In the genomic region with DNA sequence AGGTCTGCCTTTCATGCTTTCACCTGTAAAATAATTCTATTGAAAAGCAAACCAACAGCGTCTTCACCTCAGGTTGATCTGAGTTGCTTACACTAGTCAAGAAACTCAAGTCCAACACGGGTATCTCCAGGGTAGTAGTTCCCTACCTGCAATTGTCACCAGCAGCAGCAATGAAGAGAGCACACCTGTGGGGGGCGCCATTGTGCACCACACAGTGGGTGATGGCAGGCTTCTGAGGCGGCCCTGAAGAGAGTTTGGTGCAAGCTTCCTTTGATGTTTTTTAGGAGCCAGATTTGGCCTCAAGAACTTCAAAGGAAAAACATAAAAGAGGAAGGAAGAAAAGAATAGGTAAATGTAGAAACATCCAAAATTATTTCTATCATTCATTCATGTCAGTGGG, we compare ENCODE assay signal across 1 cellular context.
TF ChIP-seq lines count a peak whose summit lies in the region.

No MANE protein-coding gene starts in this region.

TF ChIP-seq in SK-N-SH treated with all-trans-retinoic acid at 6 μM for 48 hours, 23 proteins besides CTCF, POLR2A, EP300 and RAD21:
- TF ChIP-seq, protein P1, sequence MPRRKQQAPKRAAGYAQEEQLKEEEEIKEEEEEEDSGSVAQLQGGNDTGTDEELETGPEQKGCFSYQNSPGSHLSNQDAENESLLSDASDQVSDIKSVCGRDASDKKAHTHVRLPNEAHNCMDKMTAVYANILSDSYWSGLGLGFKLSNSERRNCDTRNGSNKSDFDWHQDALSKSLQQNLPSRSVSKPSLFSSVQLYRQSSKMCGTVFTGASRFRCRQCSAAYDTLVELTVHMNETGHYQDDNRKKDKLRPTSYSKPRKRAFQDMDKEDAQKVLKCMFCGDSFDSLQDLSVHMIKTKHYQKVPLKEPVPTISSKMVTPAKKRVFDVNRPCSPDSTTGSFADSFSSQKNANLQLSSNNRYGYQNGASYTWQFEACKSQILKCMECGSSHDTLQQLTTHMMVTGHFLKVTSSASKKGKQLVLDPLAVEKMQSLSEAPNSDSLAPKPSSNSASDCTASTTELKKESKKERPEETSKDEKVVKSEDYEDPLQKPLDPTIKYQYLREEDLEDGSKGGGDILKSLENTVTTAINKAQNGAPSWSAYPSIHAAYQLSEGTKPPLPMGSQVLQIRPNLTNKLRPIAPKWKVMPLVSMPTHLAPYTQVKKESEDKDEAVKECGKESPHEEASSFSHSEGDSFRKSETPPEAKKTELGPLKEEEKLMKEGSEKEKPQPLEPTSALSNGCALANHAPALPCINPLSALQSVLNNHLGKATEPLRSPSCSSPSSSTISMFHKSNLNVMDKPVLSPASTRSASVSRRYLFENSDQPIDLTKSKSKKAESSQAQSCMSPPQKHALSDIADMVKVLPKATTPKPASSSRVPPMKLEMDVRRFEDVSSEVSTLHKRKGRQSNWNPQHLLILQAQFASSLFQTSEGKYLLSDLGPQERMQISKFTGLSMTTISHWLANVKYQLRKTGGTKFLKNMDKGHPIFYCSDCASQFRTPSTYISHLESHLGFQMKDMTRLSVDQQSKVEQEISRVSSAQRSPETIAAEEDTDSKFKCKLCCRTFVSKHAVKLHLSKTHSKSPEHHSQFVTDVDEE (CRISPR knock-in tag; IDR thresholded peaks at IDR 0.05) = no peak
- no peak for TF ChIP-seq ISL1 (CRISPR knock-in tag; IDR thresholded peaks at IDR 0.05)
- no peak for TF ChIP-seq BACH2 (CRISPR knock-in tag; IDR thresholded peaks at IDR 0.05; ENCODE audit: borderline replicate concordance)
- TF ChIP-seq TCF4 (CRISPR knock-in tag; IDR thresholded peaks at IDR 0.05; ENCODE audit: borderline replicate concordance) = no peak
- TF ChIP-seq, protein P2, sequence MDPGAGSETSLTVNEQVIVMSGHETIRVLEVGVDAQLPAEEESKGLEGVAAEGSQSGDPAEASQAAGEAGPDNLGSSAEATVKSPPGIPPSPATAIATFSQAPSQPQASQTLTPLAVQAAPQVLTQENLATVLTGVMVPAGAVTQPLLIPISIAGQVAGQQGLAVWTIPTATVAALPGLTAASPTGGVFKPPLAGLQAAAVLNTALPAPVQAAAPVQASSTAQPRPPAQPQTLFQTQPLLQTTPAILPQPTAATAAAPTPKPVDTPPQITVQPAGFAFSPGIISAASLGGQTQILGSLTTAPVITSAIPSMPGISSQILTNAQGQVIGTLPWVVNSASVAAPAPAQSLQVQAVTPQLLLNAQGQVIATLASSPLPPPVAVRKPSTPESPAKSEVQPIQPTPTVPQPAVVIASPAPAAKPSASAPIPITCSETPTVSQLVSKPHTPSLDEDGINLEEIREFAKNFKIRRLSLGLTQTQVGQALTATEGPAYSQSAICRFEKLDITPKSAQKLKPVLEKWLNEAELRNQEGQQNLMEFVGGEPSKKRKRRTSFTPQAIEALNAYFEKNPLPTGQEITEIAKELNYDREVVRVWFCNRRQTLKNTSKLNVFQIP (CRISPR knock-in tag; IDR thresholded peaks at IDR 0.05; ENCODE audit: borderline replicate concordance, low read depth) = no peak
- TF ChIP-seq OSR1 (CRISPR knock-in tag; IDR thresholded peaks at IDR 0.05) = no peak
TF ChIP-seq in SK-N-SH treated with all-trans-retinoic acid at 6 μM for 48 hours: peak in this region for 0.
